Comparison of ENCODE assay signal across 8 cellular contexts in the genomic region with DNA sequence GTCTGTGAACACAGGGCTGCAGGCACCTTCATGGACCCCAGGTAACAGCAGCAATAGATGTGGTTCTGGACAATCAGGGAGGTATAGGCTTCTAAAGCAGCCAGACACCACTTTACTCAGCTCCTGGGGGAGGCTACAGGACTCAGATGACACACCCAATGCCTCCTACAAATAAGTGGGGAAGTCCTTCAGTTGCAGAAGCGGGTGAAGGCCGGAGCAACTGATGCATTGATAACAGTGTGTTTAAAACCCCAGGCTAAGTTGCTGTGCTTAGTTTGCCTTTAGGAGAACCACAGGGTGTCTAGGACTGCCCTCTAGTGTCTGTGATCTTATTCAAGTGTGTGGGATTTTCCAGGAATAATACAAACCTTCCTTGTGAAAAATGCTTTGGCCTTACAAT. TPM values are rescaled to one million over a fixed set of nuclear protein-coding genes. Genes with fewer than 3 reads are reported as not detected.
A peak's percentile ranks its signal among the peaks of the same experiment; 100 is the strongest.
DNase-seq lines count a peak whose midpoint lies in the region; ATAC-seq, FAIRE-seq and TF ChIP-seq lines count a peak whose summit lies in the region.

No MANE protein-coding gene starts in this region.

- no peaks in the 10 kb centered on the region for H3K9me3 Mint-ChIP-seq in activated CD4-positive, alpha-beta T cell treated with anti-CD3 and anti-CD28 coated beads, Interleukin-2, amount 10 ng/mL, durations not matched to agents 24 days and 14 days

- H3K4me1 ChIP-seq in A673 (ENCODE audit: insufficient read depth, low read length, poor library complexity, severe bottlenecking) = no peaks in the 10 kb centered on the region
- H3K4me1 ChIP-seq in colonic mucosa = no peaks in the 10 kb centered on the region

- H3K9me3 ChIP-seq in A673 (ENCODE audit: low read depth, low read length, poor library complexity, severe bottlenecking) (no peaks in the 10 kb centered on the region), colonic mucosa (no peaks in the 10 kb centered on the region)

- H3K4me3 ChIP-seq in A673 (ENCODE audit: low read depth, low read length, poor library complexity, severe bottlenecking) (no peak overlapping the region), colonic mucosa (no peak overlapping the region)

- H3K27ac ChIP-seq in A673 (ENCODE audit: low read depth, low read length, poor library complexity, severe bottlenecking) (no peak overlapping the region), colonic mucosa (no peak overlapping the region)

- POLR2A ChIA-PET in A673 (lab: Charles Lee; ENCODE audit: low non-redundant PET) = no interaction called here

- no peak overlapping the region for H3K4me3 Mint-ChIP-seq in activated CD4-positive, alpha-beta T cell treated with anti-CD3 and anti-CD28 coated beads, Interleukin-2, amount 10 ng/mL, durations not matched to agents 24 days and 14 days

- H3K27me3 ChIP-seq in A673 (replicated peaks; ENCODE audit: insufficient read depth, low read depth, low read length, poor library complexity) (peaks cover 37% of the 10 kb centered on the region), colonic mucosa (no peaks in the 10 kb centered on the region)

- CTCF ChIA-PET in A673 (lab: Charles Lee) = interaction anchor here (0.7 to 1.5 kb wide), 3 partner anchors 94 to 161 kb away, joined by 4 to 8 read pairs (median 4); no protein-coding TSS in a partner anchor

- DNase-seq in A673 (ENCODE audit: low spot score) (peak; percentile 70), NCI-H146 treated with DMSO at 0.1 percent for 48 hours (lab: John Stamatoyannopoulos, UW; ENCODE audit: unreplicated experiment) (peak; percentile 24), colonic mucosa (peak; percentile 28), medulla oblongata (ENCODE audit: extremely low spot score) (peak; percentile 76), GM12891 (ENCODE audit: insufficient read length, low spot score) (no peak)
- no peak for DNase-seq in activated CD4-positive, alpha-beta T cell treated with anti-CD3 and anti-CD28 coated beads, Interleukin-2, amount 10 ng/mL, durations not matched to agents 24 days and 14 days

- no peak for TF ChIP-seq POLR2A in GM12891 (IDR thresholded peaks at IDR 0.05; ENCODE audit: low read depth, low read length)

- no peak for FAIRE-seq in GM12891 (lab: Jason Lieb, UNC)

- no peak overlapping the region for H3K9ac ChIP-seq in colonic mucosa (ENCODE audit: low read depth in 2 of 2, low read length in 2 of 2)

- TF ChIP-seq CTCF in A673 (conservative IDR thresholded peaks at IDR 0.05; ENCODE audit: low read depth, low read length) (peak; percentile 68), GM12873 (IDR thresholded peaks at IDR 0.05; ENCODE audit: insufficient read depth, low read depth, low read length, missing control alignments) (peak; percentile 50), colonic mucosa (IDR thresholded peaks at IDR 0.05) (peak; percentile 26)

- ATAC-seq in HG03095 (IDR thresholded peaks at IDR 0.05; ENCODE audit: unreplicated experiment) = no peak

- H3K36me3 ChIP-seq in A673 (ENCODE audit: insufficient read depth, low read length, poor library complexity, severe bottlenecking) (no peaks in the 10 kb centered on the region), colonic mucosa (no peaks in the 10 kb centered on the region)

- intact Hi-C loops in A673 (cut with micrococcal nuclease; ENCODE audit: unreplicated experiment) = loop anchor here (2.0 to 10.0 kb wide), 3 partner anchors 99 to 291 kb away; no protein-coding TSS in a partner anchor
- intact Hi-C loops in colonic mucosa (cut with DNase I) = no loop called here
- intact Hi-C loops in activated CD4-positive, alpha-beta T cell treated with anti-CD3 and anti-CD28 coated beads, Interleukin-2, amount 10 ng/mL, durations not matched to agents 24 days and 14 days (cut with micrococcal nuclease) = loop anchor here (5.0 kb wide), 1 partner anchor 293 kb away; no protein-coding TSS in a partner anchor

- no TSS peak for BruUV-seq in A673 (replicated peaks; lab: Mats Ljungman, UMichigan)

- peaks cover 19% of the 10 kb centered on the region for H3K27me3 Mint-ChIP-seq in activated CD4-positive, alpha-beta T cell treated with anti-CD3 and anti-CD28 coated beads, Interleukin-2, amount 10 ng/mL, durations not matched to agents 24 days and 14 days

- H3K36me3 Mint-ChIP-seq in activated CD4-positive, alpha-beta T cell treated with anti-CD3 and anti-CD28 coated beads, Interleukin-2, amount 10 ng/mL, durations not matched to agents 24 days and 14 days (ENCODE audit: low read depth) = no peaks in the 10 kb centered on the region

- H3K4me1 Mint-ChIP-seq in activated CD4-positive, alpha-beta T cell treated with anti-CD3 and anti-CD28 coated beads, Interleukin-2, amount 10 ng/mL, durations not matched to agents 24 days and 14 days = no peaks in the 10 kb centered on the region

- no peak overlapping the region for H3K27ac Mint-ChIP-seq in activated CD4-positive, alpha-beta T cell treated with anti-CD3 and anti-CD28 coated beads, Interleukin-2, amount 10 ng/mL, durations not matched to agents 24 days and 14 days

TF ChIP-seq in GM12891, 5 proteins besides CTCF, POLR2A, EP300 and RAD21:
- TF ChIP-seq PAX5 (IDR thresholded peaks at IDR 0.05; ENCODE audit: insufficient read depth, low read length, severe bottlenecking) (no peak), POU2F2 (IDR thresholded peaks at IDR 0.05; ENCODE audit: low read depth, low read length) (no peak), TAF1 (IDR thresholded peaks at IDR 0.05; ENCODE audit: low read depth, low read length) (no peak), POLR2AphosphoS5 (IDR thresholded peaks at IDR 0.05; ENCODE audit: low read depth, low read length) (no peak), SPI1 (IDR thresholded peaks at IDR 0.05; ENCODE audit: low read depth, low read length) (no peak)
TF ChIP-seq in GM12891: peak in this region for 0.

RNA-seq across cellular contexts. Expression of gene ITGA8, which starts 5.9 kb away (rescaled TPM):
- total RNA-seq in A673 (2021) = 0.07 TPM in 1 of 2 replicates, not detected in the other
- 1 to 10 TPM; 2.1 to 3.5 TPM for total RNA-seq in colonic mucosa
- not detected in 2 replicates for total RNA-seq in activated CD4-positive, alpha-beta T cell treated with anti-CD3 and anti-CD28 coated beads, Interleukin-2, amount 10 ng/mL, durations not matched to agents 24 days and 14 days
- 0.04 TPM for polyA plus RNA-seq in GM12891 (2012; ENCODE audit: low read depth, missing spikeins)

Comparison
In these comparisons a context has a peak if more than half of its experiments do, and no peak if none do; other contexts are left out.
1. DNase-seq: peak in A673 (single experiment), NCI-H146 treated with DMSO at 0.1 percent for 48 hours (single experiment), colonic mucosa (single experiment) and medulla oblongata (single experiment); none in activated CD4-positive, alpha-beta T cell treated with anti-CD3 and anti-CD28 coated beads, Interleukin-2, amount 10 ng/mL, durations not matched to agents 24 days and 14 days (single experiment) and GM12891 (single experiment).
2. Peak in every context shown above with its lines, with median percentiles within 50 percentile points of each other: CTCF ChIP-seq.